8 cellular contexts compared by ENCODE assay signal in the genomic region with DNA sequence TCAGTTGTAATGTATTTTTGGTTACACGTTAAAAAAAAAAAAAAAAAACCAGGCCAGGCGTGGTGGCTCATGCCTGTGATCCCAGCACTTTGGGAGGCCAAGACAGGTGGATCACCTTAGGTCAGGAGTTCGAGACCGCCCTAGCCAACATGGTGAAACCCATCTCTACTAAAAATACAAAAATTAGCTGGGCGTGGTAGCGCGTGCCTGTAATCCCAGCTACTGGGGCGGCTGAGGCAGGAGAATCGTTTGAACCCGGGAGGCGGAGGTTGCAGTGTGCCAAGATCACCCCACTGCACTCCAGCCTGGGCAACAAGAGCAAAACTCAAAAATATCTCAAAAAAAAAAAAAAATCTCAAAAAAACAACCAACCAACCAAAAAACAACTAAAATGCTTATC. TPM values are rescaled to one million over a fixed set of nuclear protein-coding genes. Genes with fewer than 3 reads are reported as not detected.
A peak's percentile ranks its signal among the peaks of the same experiment; 100 is the strongest.
DNase-seq lines count a peak whose midpoint lies in the region; ATAC-seq, FAIRE-seq and TF ChIP-seq lines count a peak whose summit lies in the region.
"Not testable (repeated sequence)": the region's sequence is repeated elsewhere in the genome, so short reads cannot be mapped to it uniquely, and the experiment has no call there.

No MANE protein-coding gene starts in this region.

- peaks cover 59% of the 10 kb centered on the region for H3K4me1 Mint-ChIP-seq in GM23338
- peaks cover 37% of the 10 kb centered on the region for H3K4me1 Mint-ChIP-seq in activated T-helper 17 cell treated with anti-CD3 and anti-CD28 coated beads, Interleukin-2, amount 50 U/mL, for 72 hours
- H3K4me1 Mint-ChIP-seq in dendritic cell treated with granulocyte-macrophage colony-stimulating factor and Interleukin-4, amounts not matched to agents 40 ng/mL and 50 ng/mL, for 4 days (ENCODE audit: low read depth) = peaks cover 54% of the 10 kb centered on the region
- peaks cover 23 to 84% (median 70%) of the 10 kb centered on the region in 4 donors for H3K4me1 Mint-ChIP-seq in naive thymus-derived CD8-positive, alpha-beta T cell

- H2AFZ ChIP-seq in GM23338 = not testable (repeated sequence)

- H3K36me3 Mint-ChIP-seq in GM23338 (ENCODE audit: low read depth) = peaks cover 13% of the 10 kb centered on the region; the same call in 2 of the 3 replicates
- peaks cover 56% of the 10 kb centered on the region for H3K36me3 Mint-ChIP-seq in activated T-helper 17 cell treated with anti-CD3 and anti-CD28 coated beads, Interleukin-2, amount 50 U/mL, for 72 hours (ENCODE audit: low read depth)
- peaks cover 38% of the 10 kb centered on the region for H3K36me3 Mint-ChIP-seq in dendritic cell treated with granulocyte-macrophage colony-stimulating factor and Interleukin-4, amounts not matched to agents 40 ng/mL and 50 ng/mL, for 4 days (ENCODE audit: low read depth)
- H3K36me3 Mint-ChIP-seq in naive thymus-derived CD8-positive, alpha-beta T cell = peaks cover 0 to 12% (median 0%) of the 10 kb centered on the region in 3 donors

- intact Hi-C loops in Panc1 (cut with micrococcal nuclease; ENCODE audit: unreplicated experiment) (loop anchor here (10.0 kb wide), 1 partner anchor 151 kb away; no protein-coding TSS in a partner anchor), heart right ventricle (cut with DNase I) (loop anchor here in 4 of 10 donors (10.0 kb wide), 4 partner anchors 151 to 321 kb away; partner anchors contain the start of gene EPC1 (in 1 of the 4))
- intact Hi-C loops in dendritic cell treated with granulocyte-macrophage colony-stimulating factor and Interleukin-4, amounts not matched to agents 40 ng/mL and 50 ng/mL, for 4 days (cut with micrococcal nuclease) = loop anchor here (10.0 kb wide), 2 partner anchors 291 to 391 kb away; partner anchors contain the start of genes CCDC7 and EPC1

- CTCF ChIA-PET in A549 (lab: Yijun Ruan, JAX) = interaction anchor here (0.6 kb wide), 2 partner anchors 158 to 220 kb away, joined by 3 read pairs; no protein-coding TSS in a partner anchor
- CTCF ChIA-PET in Panc1 (lab: Charles Lee) = not testable (repeated sequence)

- BruUV-seq in Panc1 (replicated peaks; lab: Mats Ljungman, UMichigan) = not testable (repeated sequence)

- not testable (repeated sequence) for TF ChIP-seq EP300 in A549 (IDR thresholded peaks at IDR 0.05)

- in situ Hi-C loops in Panc1 (cut with HindIII; ENCODE audit: low pct_unique_long_range_greater_than_20kb, low sequenced_read_pairs) = not testable (repeated sequence)

- not testable (repeated sequence) for FAIRE-seq in A549 (lab: Jason Lieb, UNC)

- TF ChIP-seq RAD21 in A549 (conservative IDR thresholded peaks at IDR 0.05 in 1 of 2, IDR thresholded peaks at IDR 0.05 in 1 of 2) = not testable (repeated sequence)

- H3K4me2 ChIP-seq in A549 (peak overlapping the region; percentile 80), GM23338 (peak overlapping the region; percentile 88)

- not testable (repeated sequence) for DNase-seq in A549 (ENCODE audit: low read depth in 1 of 2, low spot score in 1 of 2); GM23338 (ENCODE audit: low spot score); Panc1 (ENCODE audit: low read depth, low spot score); heart right ventricle; naive thymus-derived CD8-positive, alpha-beta T cell

- H3K27ac ChIP-seq in A549; Panc1 (ENCODE audit: low read length); skeletal muscle tissue (ENCODE audit: low read depth, low read length): not testable (repeated sequence)
- H3K27ac ChIP-seq in GM23338 (ENCODE audit: low read depth) (peak overlapping the region; percentile 78), heart right ventricle (peak overlapping the region in 3 of 10 donors; percentile 99 to 100 (median 100))

- H3K9me2 ChIP-seq in GM23338 (ENCODE audit: insufficient read depth) = not testable (repeated sequence)

- peaks cover 78% of the 10 kb centered on the region for H3K79me2 ChIP-seq in GM23338 (replicated peaks; ENCODE audit: insufficient read depth)

- TF ChIP-seq POLR2A in A549 (IDR thresholded peaks at IDR 0.05; ENCODE audit: low read length) = not testable (repeated sequence)

- not testable (repeated sequence) for H3K9me3 ChIP-seq in A549; Panc1 (ENCODE audit: control insufficient read depth, insufficient read depth, low read depth, low read length); heart right ventricle; skeletal muscle tissue (ENCODE audit: control insufficient read depth in 3 of 3, low read length in 3 of 3)

- POLR2A ChIA-PET in A549 (lab: Yijun Ruan, JAX); Panc1 (lab: Charles Lee): not testable (repeated sequence)
- POLR2A ChIA-PET in naive thymus-derived CD8-positive, alpha-beta T cell (lab: Charles Lee) = interaction anchor here (0.7 kb wide), 1 partner anchor 1626 kb away, joined by 3 read pairs; no protein-coding TSS in a partner anchor

- not testable (repeated sequence) for ATAC-seq in A549; GM23338; Panc1; activated T-helper 17 cell treated with anti-CD3 and anti-CD28 coated beads, Interleukin-2, amount 50 U/mL, for 72 hours (replicated peaks); heart right ventricle; naive thymus-derived CD8-positive, alpha-beta T cell

- H3K27me3 Mint-ChIP-seq in GM23338 (ENCODE audit: insufficient read depth, low read depth, poor library complexity) = peaks cover 14% of the 10 kb centered on the region
- H3K27me3 Mint-ChIP-seq in activated T-helper 17 cell treated with anti-CD3 and anti-CD28 coated beads, Interleukin-2, amount 50 U/mL, for 72 hours; dendritic cell treated with granulocyte-macrophage colony-stimulating factor and Interleukin-4, amounts not matched to agents 40 ng/mL and 50 ng/mL, for 4 days; naive thymus-derived CD8-positive, alpha-beta T cell: not testable (repeated sequence)

- TF ChIP-seq CTCF in A549 (IDR thresholded peaks at IDR 0.05); GM23338 (conservative IDR thresholded peaks at IDR 0.05; ENCODE audit: low read depth in 2 of 2); Panc1 (IDR thresholded peaks at IDR 0.05); heart right ventricle (IDR thresholded peaks at IDR 0.05): not testable (repeated sequence)

- H4K20me1 ChIP-seq in GM23338 (replicated peaks; ENCODE audit: insufficient read depth) = peaks cover 52% of the 10 kb centered on the region

- H3K9ac ChIP-seq in skeletal muscle tissue (ENCODE audit: low read depth in 1 of 3, low read length in 3 of 3) = not testable (repeated sequence)

- WGBS in A549 (ENCODE audit: missing lambda C conversion rate) = 76% methylated on average over 11 of the region's 11 CpGs
- WGBS in heart right ventricle, 2 donors = 70 to 75% methylated on average over 11 of the region's 11 CpGs

- H3K4me1 ChIP-seq in A549 (peaks cover 56% of the 10 kb centered on the region), GM23338 (ENCODE audit: insufficient read depth) (peaks cover 53% of the 10 kb centered on the region), Panc1 (ENCODE audit: control insufficient read depth, insufficient read depth, low read length) (peaks cover 36% of the 10 kb centered on the region), heart right ventricle (peaks cover 5 to 72% (median 68%) of the 10 kb centered on the region in 9 donors), skeletal muscle tissue (ENCODE audit: control insufficient read depth in 3 of 3, insufficient read depth in 3 of 3, low read length in 3 of 3) (peaks cover 22 to 31% (median 28%) of the 10 kb centered on the region in 3 donors)

- H3K27me3 ChIP-seq in GM23338 (ENCODE audit: insufficient read depth); Panc1 (ENCODE audit: control insufficient read depth, insufficient read depth, low read length); heart right ventricle; skeletal muscle tissue (ENCODE audit: control insufficient read depth in 3 of 3, insufficient read depth in 3 of 3, low read length in 3 of 3): not testable (repeated sequence)

- H3K4me3 ChIP-seq in A549 = peak overlapping the region; percentile 96
- peak overlapping the region; percentile 85 for H3K4me3 ChIP-seq in GM23338
- peak overlapping the region; percentile 83 to 87; a peak in 3 of 4 replicates for H3K4me3 ChIP-seq in Panc1 (ENCODE audit: low read depth in 2 of 2, low read length in 2 of 2)
- H3K4me3 ChIP-seq in heart right ventricle = peak overlapping the region in 8 of 10 donors; percentile 81 to 98 (median 92)
- H3K4me3 ChIP-seq in skeletal muscle tissue (ENCODE audit: low read length in 3 of 3) = peak overlapping the region in 2 of 3 donors; percentile 92 to 97

- not testable (repeated sequence) for H3F3A ChIP-seq in GM23338 (replicated peaks; ENCODE audit: low read depth)

- not testable (repeated sequence) for H3K36me3 ChIP-seq in GM23338 (ENCODE audit: insufficient read depth); Panc1 (ENCODE audit: control insufficient read depth, insufficient read depth, low read length); heart right ventricle; skeletal muscle tissue (ENCODE audit: control insufficient read depth in 3 of 3, insufficient read depth in 3 of 3, low read length in 3 of 3)

- H3K4me3 Mint-ChIP-seq in GM23338 = peak overlapping the region; percentile 96
- peak overlapping the region; percentile 96 for H3K4me3 Mint-ChIP-seq in activated T-helper 17 cell treated with anti-CD3 and anti-CD28 coated beads, Interleukin-2, amount 50 U/mL, for 72 hours
- peak overlapping the region; percentile 98 for H3K4me3 Mint-ChIP-seq in dendritic cell treated with granulocyte-macrophage colony-stimulating factor and Interleukin-4, amounts not matched to agents 40 ng/mL and 50 ng/mL, for 4 days
- H3K4me3 Mint-ChIP-seq in naive thymus-derived CD8-positive, alpha-beta T cell = peak overlapping the region; percentile 54 to 99 (median 94)

- not testable (repeated sequence) for H3K9me3 Mint-ChIP-seq in GM23338; activated T-helper 17 cell treated with anti-CD3 and anti-CD28 coated beads, Interleukin-2, amount 50 U/mL, for 72 hours; dendritic cell treated with granulocyte-macrophage colony-stimulating factor and Interleukin-4, amounts not matched to agents 40 ng/mL and 50 ng/mL, for 4 days; naive thymus-derived CD8-positive, alpha-beta T cell

- H3K27ac Mint-ChIP-seq in GM23338 = peak overlapping the region; percentile 59; the same call in 1 of the 2 replicates
- H3K27ac Mint-ChIP-seq in activated T-helper 17 cell treated with anti-CD3 and anti-CD28 coated beads, Interleukin-2, amount 50 U/mL, for 72 hours = peak overlapping the region; percentile 88
- H3K27ac Mint-ChIP-seq in dendritic cell treated with granulocyte-macrophage colony-stimulating factor and Interleukin-4, amounts not matched to agents 40 ng/mL and 50 ng/mL, for 4 days = peak overlapping the region; percentile 93
- H3K27ac Mint-ChIP-seq in naive thymus-derived CD8-positive, alpha-beta T cell = peak overlapping the region in 3 of 10 donors; percentile 27 to 43 (median 31)

RNA-seq across cellular contexts. Expression of gene KIF5B, which starts 2.8 kb away (rescaled TPM):
- polyA plus RNA-seq in A549 (2011; rRNA removed) (89.6 and 124 TPM in 2 replicates), A549 (2017; fragmentation: RNase III; extraction: RNeasy Plus Mini Kit Qiagen cat#74134 plus additional on column Dnase treatment) (78.9 to 84.6 TPM (median 81.9 TPM) in 3 replicates), GM23338 (2016; fragmentation: Nextera tagmentation; extraction: Ambion mirVana) (49.5 and 63.5 TPM in 2 replicates), heart right ventricle (10 to 100 TPM; 30.1 to 64.1 TPM)
- polyA plus RNA-seq in A549 (2012; cell fraction: cytosol; rRNA removed) = 16.9 and 17.1 TPM in 2 replicates
- 13.4 and 14.5 TPM in 2 replicates for polyA plus RNA-seq in A549 (2012; cell fraction: nucleus; rRNA removed)
- polyA minus RNA-seq in A549 (2011; rRNA and poly(A)+ RNA removed) = 41.6 and 42.2 TPM in 2 replicates
- total RNA-seq in GM23338 (2014; rRNA removed; shearing (Covaris generic)) = 81.8 and 86.4 TPM in 2 replicates
- total RNA-seq in Panc1 (2021; ENCODE audit: unreplicated experiment) (89.9 TPM), heart right ventricle (100 to 1,000 TPM; 113 to 205 (median 167) TPM), skeletal muscle tissue (52.2 TPM)
- 43.4 TPM for polyA plus RNA-seq in Panc1 (2012; ENCODE audit: insufficient read length)
- total RNA-seq in activated T-helper 17 cell treated with anti-CD3 and anti-CD28 coated beads, Interleukin-2, amount 50 U/mL, for 72 hours = 10 to 100 TPM; 44.7 to 72.2 TPM
- total RNA-seq in naive thymus-derived CD8-positive, alpha-beta T cell = 10 to 100 TPM; 46.6 to 47.8 TPM
- 10 to 100 TPM; 17.0 to 19.6 (median 17.9) TPM for polyA plus RNA-seq in naive thymus-derived CD8-positive, alpha-beta T cell
